9 cellular contexts compared by ENCODE assay signal in the genomic region with DNA sequence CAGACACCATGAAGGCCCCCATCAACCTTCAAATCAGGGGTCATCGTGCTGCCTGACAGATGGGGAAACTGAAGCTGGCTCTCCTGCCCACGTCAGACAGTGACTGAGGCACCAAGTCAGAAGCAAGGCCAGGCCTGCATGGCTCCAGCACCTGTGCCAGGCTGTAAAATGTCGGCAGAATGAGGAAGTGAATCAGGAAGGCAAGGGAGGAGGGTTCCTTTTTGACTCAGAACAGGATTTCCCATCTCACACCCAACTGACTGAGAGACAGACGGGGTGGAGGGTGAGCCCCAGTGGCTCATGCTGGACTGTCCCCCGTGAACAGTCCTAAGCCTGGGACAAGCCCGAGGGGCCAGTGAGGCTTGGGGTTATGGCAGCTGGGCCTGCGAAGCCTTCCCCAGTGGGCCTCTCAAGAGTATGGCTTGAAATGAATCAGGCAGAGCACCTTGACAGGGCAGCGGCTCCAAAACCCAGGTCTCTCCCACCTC. TPM values are rescaled to one million over a fixed set of nuclear protein-coding genes. Genes with fewer than 3 reads are reported as not detected.
DNase-seq lines count a peak whose midpoint lies in the region; ATAC-seq and TF ChIP-seq lines count a peak whose summit lies in the region.
"Had no signal": no experiment of that assay in that cellular context is flagged by ENCODE, and none has a peak within 500 bp of the region (broad histone marks: within the 10 kb centered on the region; RNA-seq: fewer than 3 reads in every experiment).

No MANE protein-coding gene starts in this region.

- H3K27me3 ChIP-seq in subcutaneous abdominal adipose tissue (ENCODE audit: control insufficient read depth in 5 of 5, insufficient read depth in 4 of 5, low read length in 5 of 5) = no peaks in the 10 kb centered on the region
- no peaks in the 10 kb centered on the region for H3K27me3 ChIP-seq in gastrocnemius medialis

- no peak for TF ChIP-seq CTCF in gastrocnemius medialis (IDR thresholded peaks at IDR 0.05 in 4 of 5, conservative IDR thresholded peaks at IDR 0.05 in 1 of 5)

- no peak overlapping the region for H3K4me3 ChIP-seq in subcutaneous abdominal adipose tissue (ENCODE audit: low read depth in 1 of 5, low read length in 5 of 5)
- H3K4me3 ChIP-seq in gastrocnemius medialis = no peak overlapping the region
- H3K4me3 ChIP-seq: A549 had no signal

- intact Hi-C loops in gastrocnemius medialis (cut with DNase I; ENCODE audit: low total_unique reads) = no loop called here

- no peak for DNase-seq in activated CD4-positive, CD25-positive, alpha-beta regulatory T cell treated with anti-CD3 and anti-CD28 coated beads, Interleukin-2, amount 50 U/mL, for 72 hours
- DNase-seq in NOMO-1 treated with dmso at 0.1 percent for 144 hours (lab: John Stamatoyannopoulos, UW; ENCODE audit: unreplicated experiment) = peak; percentile 76
- peak; percentile 36 for DNase-seq in epithelial cell of prostate (ENCODE audit: low read depth, low spot score)
- no peak for DNase-seq in gastrocnemius medialis
- no peak for DNase-seq in activated gamma-delta T cell (lab: John Stamatoyannopoulos, UW)

- TF ChIP-seq POLR2A in gastrocnemius medialis (IDR thresholded peaks at IDR 0.05) = no peak

- H3K27ac ChIP-seq in epithelial cell of prostate (peak overlapping the region; percentile 31), subcutaneous abdominal adipose tissue (ENCODE audit: low read depth, low read length) (peak overlapping the region; percentile 85), gastrocnemius medialis (peak overlapping the region in 1 of 4 donors; percentile 38)
- H3K27ac ChIP-seq: A549 had no signal

- peaks cover 15 to 65% (median 55%) of the 10 kb centered on the region in 5 donors for H3K4me1 ChIP-seq in subcutaneous abdominal adipose tissue (ENCODE audit: control insufficient read depth in 5 of 5, insufficient read depth in 5 of 5, low read length in 5 of 5)
- H3K4me1 ChIP-seq in gastrocnemius medialis = peaks cover 26 to 40% of the 10 kb centered on the region in 2 donors

- ATAC-seq in activated CD4-positive, CD25-positive, alpha-beta regulatory T cell treated with anti-CD3 and anti-CD28 coated beads, Interleukin-2, amount 50 U/mL, for 24 hours = peak; percentile 81
- ATAC-seq in HG02759 (IDR thresholded peaks at IDR 0.05; ENCODE audit: unreplicated experiment) = peak; percentile 86
- ATAC-seq in gastrocnemius medialis = no peak
- ATAC-seq: A549 had no signal

- peaks cover 0 to 9% (median 6%) of the 10 kb centered on the region in 5 donors for H3K36me3 ChIP-seq in subcutaneous abdominal adipose tissue (ENCODE audit: control insufficient read depth in 5 of 5, insufficient read depth in 5 of 5, low read length in 5 of 5)
- no peaks in the 10 kb centered on the region for H3K36me3 ChIP-seq in gastrocnemius medialis

- in situ Hi-C loops in gastrocnemius medialis (cut with MboI; ENCODE audit: low sequenced_read_pairs in 4 of 4) = no loop called here

- peak overlapping the region in 2 of 5 donors; percentile 24 to 38 for H3K9ac ChIP-seq in subcutaneous abdominal adipose tissue (ENCODE audit: low read length in 5 of 5)

- H3K9me3 ChIP-seq in subcutaneous abdominal adipose tissue (ENCODE audit: control insufficient read depth in 5 of 5, low read length in 5 of 5) = no peaks in the 10 kb centered on the region
- no peaks in the 10 kb centered on the region for H3K9me3 ChIP-seq in gastrocnemius medialis
- H3K9me3 ChIP-seq: A549 had no signal

RNA-seq across cellular contexts. Expression of gene SYNE3, which starts 20.9 kb away (rescaled TPM):
- 1 to 10 TPM; 4.7 to 7.1 (median 5.1) TPM for total RNA-seq in gastrocnemius medialis

RNA-seq across cellular contexts. Expression of gene GLRX5, which starts 39.3 kb away (rescaled TPM):
- 10 to 100 TPM; 28.0 to 83.2 (median 74.0) TPM for total RNA-seq in gastrocnemius medialis

Comparison
In these comparisons a context has a peak if more than half of its experiments do, and no peak if none do; other contexts are left out.
1. ATAC-seq: peak in activated CD4-positive, CD25-positive, alpha-beta regulatory T cell treated with anti-CD3 and anti-CD28 coated beads, Interleukin-2, amount 50 U/mL, for 24 hours (2 of 2) and HG02759 (single experiment); none in gastrocnemius medialis (0 of 2).
2. DNase-seq: peak in NOMO-1 treated with dmso at 0.1 percent for 144 hours (single experiment) and epithelial cell of prostate (single experiment); none in activated CD4-positive, CD25-positive, alpha-beta regulatory T cell treated with anti-CD3 and anti-CD28 coated beads, Interleukin-2, amount 50 U/mL, for 72 hours (single experiment), gastrocnemius medialis (0 of 2) and activated gamma-delta T cell (single experiment).